20 cellular contexts compared by ENCODE assay signal in the genomic region with DNA sequence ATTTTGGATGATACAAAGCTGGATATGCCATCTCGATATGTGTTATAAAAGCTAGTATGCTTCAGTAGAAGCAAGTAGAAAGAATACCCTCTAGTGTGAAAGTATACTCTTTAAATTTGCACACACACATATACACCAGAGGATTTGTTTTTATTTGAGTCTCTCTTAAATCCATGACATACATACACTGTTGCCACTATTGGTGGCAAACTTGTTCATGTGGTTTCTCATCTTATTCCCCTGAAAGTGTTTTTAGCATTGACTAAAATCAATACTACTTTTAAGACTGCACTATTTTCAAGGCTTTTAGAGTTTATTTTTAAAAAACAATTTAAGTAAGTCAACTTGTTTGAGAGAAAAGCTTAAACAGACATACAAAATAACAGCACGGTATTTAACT.
DNase-seq lines count a peak whose midpoint lies in the region; ATAC-seq, FAIRE-seq and TF ChIP-seq lines count a peak whose summit lies in the region.
"Had no signal": no experiment of that assay in that cellular context is flagged by ENCODE, and none has a peak within 500 bp of the region (broad histone marks: within the 10 kb centered on the region; RNA-seq: fewer than 3 reads in every experiment).

No MANE protein-coding gene starts in this region.

- TF ChIP-seq POLR2A in GM12892 (IDR thresholded peaks at IDR 0.05; ENCODE audit: low read depth, low read length) (no peak), adrenal gland (IDR thresholded peaks at IDR 0.05) (no peak)

- no peak overlapping the region for H3K9ac ChIP-seq in OCI-LY3 (ENCODE audit: low read length)
- H3K9ac ChIP-seq: BLaER1 treated with 17β-estradiol and CSF1 and Interleukin-3, amounts not matched to agents 10 nM and 100 nM had no signal

- H3K36me3 Mint-ChIP-seq in natural killer cell treated with Interleukin-12 subunit alpha and Interleukin-12 subunit beta and Interleukin-15 and Interleukin-18, amount 100 ng/mL, for 72 hours = peaks cover 50% of the 10 kb centered on the region
- peaks cover 14% of the 10 kb centered on the region for H3K36me3 Mint-ChIP-seq in natural killer cell

- WGBS in adrenal gland, 4 donors = 90 to 98% (median 94%) methylated on average over 2 of the region's 2 CpGs

- ATAC-seq in natural killer cell treated with Interleukin-12 subunit alpha and Interleukin-12 subunit beta and Interleukin-15 and Interleukin-18, amount 100 ng/mL, for 72 hours = peak in 1 of 2 donors; percentile 46
- ATAC-seq in natural killer cell = no peak
- ATAC-seq: GM23338 had no signal

- H2AFZ ChIP-seq in OCI-LY3 (ENCODE audit: low read depth, low read length) = no peak overlapping the region
- H2AFZ ChIP-seq: GM23338 had no signal

- H3K4me1 ChIP-seq in OCI-LY3 (ENCODE audit: low read length) = peaks cover 45% of the 10 kb centered on the region
- H3K4me1 ChIP-seq in adrenal gland (replicated peaks in 1 of 2) = no peaks in the 10 kb centered on the region
- H3K4me1 ChIP-seq: BLaER1 treated with 17β-estradiol and CSF1 and Interleukin-3, amounts not matched to agents 10 nM and 100 nM had no signal

- peak overlapping the region; percentile 75 to 84 for H3K27ac Mint-ChIP-seq in natural killer cell treated with Interleukin-12 subunit alpha and Interleukin-12 subunit beta and Interleukin-15 and Interleukin-18, amount 100 ng/mL, for 72 hours
- H3K27ac Mint-ChIP-seq in natural killer cell = peak overlapping the region in 1 of 2 donors; percentile 84
- H3K27ac Mint-ChIP-seq: B cell, GM23338 had no signal

- H3K9me3 ChIP-seq in OCI-LY3 (ENCODE audit: insufficient read depth, low read length) (no peaks in the 10 kb centered on the region; the same call in 1 of the 2 replicates), adrenal gland (replicated peaks in 1 of 3) (no peaks in the 10 kb centered on the region)
- H3K9me3 ChIP-seq: BLaER1 treated with 17β-estradiol and CSF1 and Interleukin-3, amounts not matched to agents 10 nM and 100 nM had no signal

- peak overlapping the region; percentile 72 for H3K4me3 Mint-ChIP-seq in natural killer cell treated with Interleukin-12 subunit alpha and Interleukin-12 subunit beta and Interleukin-15 and Interleukin-18, amount 100 ng/mL, for 72 hours
- no peak overlapping the region for H3K4me3 Mint-ChIP-seq in natural killer cell
- H3K4me3 Mint-ChIP-seq: B cell, GM23338 had no signal

- peaks cover 36% of the 10 kb centered on the region for H3K27me3 ChIP-seq in OCI-LY3 (ENCODE audit: low read depth, low read length)
- no peaks in the 10 kb centered on the region for H3K27me3 ChIP-seq in adrenal gland
- H3K27me3 ChIP-seq: BLaER1 treated with 17β-estradiol and CSF1 and Interleukin-3, amounts not matched to agents 10 nM and 100 nM had no signal

- peak overlapping the region; percentile 63 for H3K4me2 ChIP-seq in OCI-LY3 (ENCODE audit: low read length)
- H3K4me2 ChIP-seq: BLaER1 treated with 17β-estradiol and CSF1 and Interleukin-3, amounts not matched to agents 10 nM and 100 nM; GM23338 had no signal

- H3K9me3 Mint-ChIP-seq in natural killer cell treated with Interleukin-12 subunit alpha and Interleukin-12 subunit beta and Interleukin-15 and Interleukin-18, amount 100 ng/mL, for 72 hours = peaks cover 7% of the 10 kb centered on the region
- no peaks in the 10 kb centered on the region for H3K9me3 Mint-ChIP-seq in natural killer cell
- H3K9me3 Mint-ChIP-seq: GM23338 had no signal

- H3K27ac ChIP-seq in OCI-LY3 (ENCODE audit: low read length) (no peak overlapping the region), adrenal gland (no peak overlapping the region)
- H3K27ac ChIP-seq: BLaER1 treated with 17β-estradiol and CSF1 and Interleukin-3, amounts not matched to agents 10 nM and 100 nM; HL-60 had no signal

- no peaks in the 10 kb centered on the region for H3K79me2 ChIP-seq in OCI-LY3 (ENCODE audit: low read length)

- intact Hi-C loops in natural killer cell (cut with micrococcal nuclease) (no loop called here), adrenal gland (cut with DNase I) (no loop called here)

- H3K36me3 ChIP-seq in OCI-LY3 (replicated peaks; ENCODE audit: low read depth, low read length) (no peaks in the 10 kb centered on the region), adrenal gland (replicated peaks in 1 of 2) (no peaks in the 10 kb centered on the region)
- H3K36me3 ChIP-seq: BLaER1 treated with 17β-estradiol and CSF1 and Interleukin-3, amounts not matched to agents 10 nM and 100 nM had no signal

- H3K27me3 Mint-ChIP-seq in natural killer cell treated with Interleukin-12 subunit alpha and Interleukin-12 subunit beta and Interleukin-15 and Interleukin-18, amount 100 ng/mL, for 72 hours = no peaks in the 10 kb centered on the region
- no peaks in the 10 kb centered on the region for H3K27me3 Mint-ChIP-seq in natural killer cell (ENCODE audit: low read depth in 2 of 2)
- H3K27me3 Mint-ChIP-seq: B cell; CD8-positive, alpha-beta memory T cell had no signal

- peak; percentile 48 for FAIRE-seq in GM12892 (lab: Jason Lieb, UNC)
- FAIRE-seq: H54 had no signal

- no peaks in the 10 kb centered on the region for H4K20me1 ChIP-seq in OCI-LY3 (ENCODE audit: insufficient read depth, low read length)
- H4K20me1 ChIP-seq: BLaER1 treated with 17β-estradiol and CSF1 and Interleukin-3, amounts not matched to agents 10 nM and 100 nM had no signal

- TF ChIP-seq CTCF in natural killer cell (IDR thresholded peaks at IDR 0.05) = no peak
- TF ChIP-seq CTCF in OCI-LY3 (IDR thresholded peaks at IDR 0.05; ENCODE audit: low read depth, low read length) = no peak
- TF ChIP-seq CTCF in adrenal gland (IDR thresholded peaks at IDR 0.05) = no peak

- peaks cover 55 to 76% of the 10 kb centered on the region in 2 donors for H3K4me1 Mint-ChIP-seq in natural killer cell treated with Interleukin-12 subunit alpha and Interleukin-12 subunit beta and Interleukin-15 and Interleukin-18, amount 100 ng/mL, for 72 hours (ENCODE audit: low read depth in 2 of 2)
- H3K4me1 Mint-ChIP-seq in natural killer cell = peaks cover 39 to 58% of the 10 kb centered on the region in 2 donors
- H3K4me1 Mint-ChIP-seq: GM23338 had no signal

- no peak for DNase-seq in natural killer cell treated with Interleukin-12 subunit alpha and Interleukin-12 subunit beta and Interleukin-15 and Interleukin-18, amount 100 ng/mL, for 72 hours (ENCODE audit: low spot score)
- no peak for DNase-seq in natural killer cell
- no peak for DNase-seq in GM12892 (ENCODE audit: insufficient read length)
- no peak for DNase-seq in A172 (ENCODE audit: low spot score)
- no peak for DNase-seq in NOMO-1 treated with dmso at 0.1 percent for 144 hours (lab: John Stamatoyannopoulos, UW; ENCODE audit: unreplicated experiment)
- no peak for DNase-seq in adrenal gland
- DNase-seq: 8988T; CD8-positive, alpha-beta memory T cell; COR-L47; DMS 273 treated with DMSO at 0.1 percent for 48 hours; DMS53; DND-41; EL; HCEC 1CT had no signal

- H3K4me3 ChIP-seq in OCI-LY3 (ENCODE audit: low read length) (no peak overlapping the region), adrenal gland (no peak overlapping the region)
- H3K4me3 ChIP-seq: BLaER1 treated with 17β-estradiol and CSF1 and Interleukin-3, amounts not matched to agents 10 nM and 100 nM; GM23338 had no signal
